Comparison of ENCODE assay signal across 1 cellular context in genomic region chr22:18050065-18050464, GRCh38.
TF ChIP-seq lines count a peak whose summit lies in the region.

No MANE protein-coding gene starts in this region.

TF ChIP-seq in HepG2, 621 proteins besides CTCF, POLR2A, EP300 and RAD21:
- TF ChIP-seq ZNF282 (IDR thresholded peaks at IDR 0.05; ENCODE audit: partially characterized antibody) = no peak
- TF ChIP-seq ATF5 (CRISPR knock-in tag; IDR thresholded peaks at IDR 0.05; ENCODE audit: low read depth) = no peak
- no peak for TF ChIP-seq ZNF414 (CRISPR knock-in tag; IDR thresholded peaks at IDR 0.05)
